Comparison of ENCODE assay signal across 8 cellular contexts in the genomic region with DNA sequence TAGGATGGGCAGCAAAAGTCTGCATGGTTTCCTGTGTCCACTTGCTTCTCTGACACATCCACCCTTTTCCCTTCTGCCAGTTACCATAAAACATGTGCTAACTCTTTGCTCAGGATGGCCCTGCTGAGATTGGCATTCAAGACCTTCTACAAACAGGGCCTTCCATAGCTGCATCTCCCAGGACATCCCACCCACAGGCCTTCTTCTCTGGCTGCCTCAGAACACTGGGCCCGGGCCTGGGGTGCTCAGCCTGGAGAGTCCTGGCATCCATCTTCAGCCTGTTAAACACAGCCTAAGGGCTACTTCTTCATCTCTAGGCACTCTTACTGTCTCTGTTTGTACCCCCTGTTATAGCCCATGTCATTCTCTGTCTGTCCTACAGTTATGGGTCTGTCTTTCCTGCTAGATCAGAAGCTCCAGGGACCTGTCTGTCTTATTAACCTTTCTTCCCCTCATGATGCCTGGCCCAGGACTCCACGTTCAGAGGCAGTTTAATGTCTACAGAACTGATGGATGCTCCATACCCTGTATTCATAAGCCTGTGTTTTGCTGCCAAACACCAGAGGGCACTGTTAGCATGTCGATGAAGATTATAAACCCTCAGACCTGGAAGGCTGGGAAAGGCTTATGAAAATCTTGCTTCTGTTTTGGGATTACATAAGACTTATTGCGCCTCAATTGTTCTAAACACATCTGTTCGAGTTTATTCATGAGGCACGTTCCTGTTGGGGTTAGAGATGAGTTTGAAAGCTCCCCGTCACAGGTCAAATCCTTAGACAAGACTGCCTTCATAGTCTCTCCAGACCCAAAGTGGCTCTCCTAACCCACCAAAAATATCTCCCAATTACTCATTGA. TPM values are rescaled to one million over a fixed set of nuclear protein-coding genes. Genes with fewer than 3 reads are reported as not detected.
DNase-seq lines count a peak whose midpoint lies in the region; ATAC-seq and TF ChIP-seq lines count a peak whose summit lies in the region.

No MANE protein-coding gene starts in this region.

- POLR2A ChIA-PET in activated CD8-positive, alpha-beta T cell treated with anti-CD3 and anti-CD28 coated beads for 36 hours (lab: Charles Lee) = interaction anchor here (0.8 to 1.6 kb wide), 4 partner anchors 16 to 753 kb away, joined by 3 to 6 read pairs (median 4); no protein-coding TSS in a partner anchor

- ATAC-seq in activated CD8-positive, alpha-beta T cell treated with anti-CD3 and anti-CD28 coated beads for 36 hours = peak; percentile 87
- ATAC-seq in omental fat pad (ENCODE audit: low FRiP score) (peak; percentile 70), GM19463 (IDR thresholded peaks at IDR 0.05; ENCODE audit: unreplicated experiment) (no peak)

- TF ChIP-seq CTCF in GM06990 (IDR thresholded peaks at IDR 0.05; ENCODE audit: insufficient read depth, low read length, poor library complexity, severe bottlenecking) (peak; percentile 69), omental fat pad (IDR thresholded peaks at IDR 0.05) (peak in 2 of 3 donors; percentile 31 to 51)
- peak; percentile 80 for TF ChIP-seq CTCF in activated CD8-positive, alpha-beta T cell treated with anti-CD3 and anti-CD28 coated beads for 36 hours (IDR thresholded peaks at IDR 0.05)

- H3K4me1 Mint-ChIP-seq in activated CD8-positive, alpha-beta T cell treated with anti-CD3 and anti-CD28 coated beads for 36 hours (ENCODE audit: low read depth) = no peaks in the 10 kb centered on the region

- no peaks in the 10 kb centered on the region for H3K9me3 Mint-ChIP-seq in activated CD8-positive, alpha-beta T cell treated with anti-CD3 and anti-CD28 coated beads for 36 hours

- no peaks in the 10 kb centered on the region for H3K27me3 Mint-ChIP-seq in activated CD8-positive, alpha-beta T cell treated with anti-CD3 and anti-CD28 coated beads for 36 hours

- CTCF ChIA-PET in activated CD8-positive, alpha-beta T cell treated with anti-CD3 and anti-CD28 coated beads for 36 hours (lab: Charles Lee) = interaction anchor here (0.7 to 5.8 kb wide), 27 partner anchors 7 to 427 kb away, joined by 3 to 111 read pairs (median 4); partner anchors contain the start of genes SEMA3G, TNNC1 and UQCC5

- DNase-seq in AG08396 (ENCODE audit: low spot score) (peak; percentile 67), GM06990 (ENCODE audit: extremely low read depth, insufficient read length) (no peak), NCI-H345 (lab: John Stamatoyannopoulos, UW) (peak; percentile 29), globus pallidus (ENCODE audit: low spot score) (peak; percentile 81), omental fat pad (ENCODE audit: low spot score) (peak; percentile 60), T-helper 9 cell (no peak)
- DNase-seq in activated CD8-positive, alpha-beta T cell treated with anti-CD3 and anti-CD28 coated beads for 36 hours = peak; percentile 57

- H3K4me3 Mint-ChIP-seq in activated CD8-positive, alpha-beta T cell treated with anti-CD3 and anti-CD28 coated beads for 36 hours = no peak overlapping the region

- H3K36me3 ChIP-seq in GM06990 (ENCODE audit: control insufficient read depth, insufficient read depth, low read length) = no peaks in the 10 kb centered on the region

- H3K36me3 Mint-ChIP-seq in activated CD8-positive, alpha-beta T cell treated with anti-CD3 and anti-CD28 coated beads for 36 hours (ENCODE audit: low read depth) = no peaks in the 10 kb centered on the region

- H3K27me3 ChIP-seq in GM06990 (replicated peaks; ENCODE audit: control insufficient read depth, insufficient read depth, low read length) = no peaks in the 10 kb centered on the region; the same call in 1 of the 2 replicates

- intact Hi-C loops in activated CD8-positive, alpha-beta T cell treated with anti-CD3 and anti-CD28 coated beads for 36 hours (cut with micrococcal nuclease) = loop anchor here (2.0 kb wide), 1 partner anchor 18 kb away; no protein-coding TSS in a partner anchor

- H3K27ac Mint-ChIP-seq in activated CD8-positive, alpha-beta T cell treated with anti-CD3 and anti-CD28 coated beads for 36 hours = no peak overlapping the region

- H3K4me3 ChIP-seq in GM06990 (replicated peaks; ENCODE audit: low read depth, low read length) = no peak overlapping the region

RNA-seq across cellular contexts. Expression of gene SEMA3G, which starts 16.5 kb away (rescaled TPM):
- not detected for total RNA-seq in activated CD8-positive, alpha-beta T cell treated with anti-CD3 and anti-CD28 coated beads for 36 hours
- 100 to 1,000 TPM in 3 of 4 donors, 10 to 100 TPM in 1; 21.3 to 200 (median 131) TPM for total RNA-seq in omental fat pad

RNA-seq across cellular contexts. Expression of gene PHF7, which starts 17.9 kb away (rescaled TPM):
- total RNA-seq in activated CD8-positive, alpha-beta T cell treated with anti-CD3 and anti-CD28 coated beads for 36 hours = 10 to 100 TPM; 18.4 to 20.6 TPM
- 10 to 100 TPM in 2 of 4 donors, 1 to 10 TPM in 2; 5.5 to 12.9 (median 9.1) TPM for total RNA-seq in omental fat pad

RNA-seq across cellular contexts. Expression of gene BAP1, which starts 18.6 kb away (rescaled TPM):
- total RNA-seq in activated CD8-positive, alpha-beta T cell treated with anti-CD3 and anti-CD28 coated beads for 36 hours = 100 to 1,000 TPM in 1 of 2 experiments, 10 to 100 TPM in 1; 98.1 to 101 TPM
- 10 to 100 TPM; 44.6 to 73.0 (median 57.4) TPM for total RNA-seq in omental fat pad

RNA-seq across cellular contexts. Expression of gene TNNC1, which starts 25.5 kb away (rescaled TPM):
- total RNA-seq in activated CD8-positive, alpha-beta T cell treated with anti-CD3 and anti-CD28 coated beads for 36 hours = 1 to 10 TPM; 4.8 to 5.9 TPM
- total RNA-seq in omental fat pad = 1 to 10 TPM in 2 of 4 donors, not detected in 2; 2.4 to 2.5 TPM

RNA-seq across cellular contexts. Expression of gene NISCH, which starts 27.0 kb away (rescaled TPM):
- total RNA-seq in activated CD8-positive, alpha-beta T cell treated with anti-CD3 and anti-CD28 coated beads for 36 hours = 10 to 100 TPM; 57.1 to 57.4 TPM
- total RNA-seq in omental fat pad = 10 to 100 TPM; 59.8 to 82.3 (median 68.5) TPM

Comparison
In these comparisons a context has a peak if more than half of its experiments do, and no peak if none do; other contexts are left out.
1. DNase-seq: peak in AG08396 (single experiment), NCI-H345 (single experiment), activated CD8-positive, alpha-beta T cell treated with anti-CD3 and anti-CD28 coated beads for 36 hours (single experiment), globus pallidus (single experiment) and omental fat pad (single experiment); none in GM06990 (single experiment) and T-helper 9 cell (single experiment).
2. RNA of gene SEMA3G, which starts 16.5 kb away (total RNA-seq): 21.3 to 200 TPM in omental fat pad; not detected in activated CD8-positive, alpha-beta T cell treated with anti-CD3 and anti-CD28 coated beads for 36 hours; every median in the first group is over 10 times any median in the second.
3. Peak in every context shown above with its lines, with median percentiles within 50 percentile points of each other: CTCF ChIP-seq.